8 cellular contexts compared by ENCODE assay signal in the genomic region with DNA sequence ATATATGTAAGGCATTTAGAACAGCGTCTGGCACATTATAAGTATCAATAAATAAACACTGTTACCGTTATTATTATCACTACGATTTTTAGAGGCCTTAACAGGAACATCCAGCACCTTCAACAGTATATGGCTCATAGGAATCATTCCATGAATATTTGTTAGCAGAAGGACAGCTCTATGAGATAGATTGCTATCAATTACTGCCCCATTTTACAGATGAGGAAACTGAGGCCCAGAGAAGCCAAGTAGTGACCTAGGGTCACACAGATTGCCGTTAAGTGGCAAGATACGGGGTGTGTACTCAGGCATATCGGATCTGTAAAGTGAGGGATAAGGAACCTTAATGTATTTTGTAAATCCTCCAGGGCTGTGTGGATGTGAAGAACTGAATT. TPM values are rescaled to one million over a fixed set of nuclear protein-coding genes. Genes with fewer than 3 reads are reported as not detected.
A peak's percentile ranks its signal among the peaks of the same experiment; 100 is the strongest.
DNase-seq lines count a peak whose midpoint lies in the region; ATAC-seq, FAIRE-seq and TF ChIP-seq lines count a peak whose summit lies in the region.

No MANE protein-coding gene starts in this region.

- H3K4me3 ChIP-seq in CD8-positive, alpha-beta T cell (ENCODE audit: low read depth, low read length): peak overlapping the region; percentile 72
- H3K4me3 ChIP-seq in PC-9 (peak overlapping the region; percentile 73; the same call in 1 of the 2 replicates), endothelial cell of umbilical vein (replicated peaks in 1 of 3; ENCODE audit: insufficient read depth in 1 of 3, low read depth in 1 of 3, low read length in 3 of 3) (peak overlapping the region in 2 of 3 experiments; percentile 49 to 90)

- peaks cover 28% of the 10 kb centered on the region for H3F3A ChIP-seq in PC-9 (ENCODE audit: insufficient read depth, low read depth)

- peak overlapping the region; percentile 11 for H3K27ac ChIP-seq in CD8-positive, alpha-beta T cell (ENCODE audit: low read depth, low read length)
- H3K27ac ChIP-seq in PC-9 (peak overlapping the region; percentile 46), endothelial cell of umbilical vein (ENCODE audit: insufficient read depth, low read depth, low read length) (no peak overlapping the region)

- no peaks in the 10 kb centered on the region for H3K9me1 ChIP-seq in endothelial cell of umbilical vein (replicated peaks; ENCODE audit: control insufficient read depth, extremely low read depth, insufficient read depth, low read length)

- H3K4me3 Mint-ChIP-seq in CD8-positive, alpha-beta T cell: peak overlapping the region; percentile 99
- peak overlapping the region; percentile 99 for H3K4me3 Mint-ChIP-seq in osteocyte (ENCODE audit: unreplicated experiment)

- H3K9me3 Mint-ChIP-seq in CD8-positive, alpha-beta T cell: no peaks in the 10 kb centered on the region
- H3K9me3 Mint-ChIP-seq in osteocyte (ENCODE audit: unreplicated experiment): no peaks in the 10 kb centered on the region

- H3K4me1 ChIP-seq in CD8-positive, alpha-beta T cell (ENCODE audit: insufficient read depth, low read length): peaks cover 27% of the 10 kb centered on the region
- H3K4me1 ChIP-seq in PC-9 (replicated peaks; ENCODE audit: insufficient read depth) (peaks cover 26% of the 10 kb centered on the region), endothelial cell of umbilical vein (ENCODE audit: control insufficient read depth, extremely low read depth, insufficient read depth, low read length) (peaks cover 15% of the 10 kb centered on the region)

- H3K27me3 Mint-ChIP-seq in CD8-positive, alpha-beta T cell (ENCODE audit: low read depth): no peaks in the 10 kb centered on the region
- H3K27me3 Mint-ChIP-seq in osteocyte (ENCODE audit: unreplicated experiment): peaks cover 2% of the 10 kb centered on the region

- CTCF ChIA-PET in CD8-positive, alpha-beta T cell (lab: Charles Lee): interaction anchor here (0.9 to 3.5 kb wide), 10 partner anchors 9 to 387 kb away, joined by 3 to 38 read pairs (median 4); partner anchors contain the start of gene RHOF
- CTCF ChIA-PET in PC-9 (lab: Charles Lee): interaction anchor here (0.5 to 2.3 kb wide), 4 partner anchors 47 to 447 kb away, joined by 3 to 18 read pairs (median 8); partner anchors contain the start of gene RHOF
- CTCF ChIA-PET in endothelial cell of umbilical vein (lab: Charles Lee): interaction anchor here (0.5 to 7.4 kb wide), 21 partner anchors 10 to 335 kb away, joined by 3 to 101 read pairs (median 3); partner anchors contain the start of gene RHOF

- no peak for TF ChIP-seq CTCF in CD8-positive, alpha-beta T cell (IDR thresholded peaks at IDR 0.05)
- TF ChIP-seq CTCF in PC-9 (conservative IDR thresholded peaks at IDR 0.05) (peak; percentile 60), endothelial cell of umbilical vein (IDR thresholded peaks at IDR 0.05; ENCODE audit: extremely low read depth in 1 of 2, insufficient read depth in 1 of 2, low read depth in 1 of 2, low read length in 2 of 2) (peak in 1 of 2 donors; percentile 34), osteocyte (IDR thresholded peaks at IDR 0.05) (no peak)

- H3K36me3 ChIP-seq in CD8-positive, alpha-beta T cell (ENCODE audit: insufficient read depth, low read length): no peaks in the 10 kb centered on the region
- H3K36me3 ChIP-seq in PC-9 (ENCODE audit: low read depth) (0 out of 2 replicates have a peak, but pooled peaks cover 4% of the 10 kb centered on the region), endothelial cell of umbilical vein (ENCODE audit: control insufficient read depth in 2 of 2, extremely low read depth in 1 of 2, insufficient read depth in 2 of 2, low read length in 2 of 2) (no peaks in the 10 kb centered on the region)

- no peaks in the 10 kb centered on the region for H3K9me3 ChIP-seq in CD8-positive, alpha-beta T cell (ENCODE audit: low read length)
- H3K9me3 ChIP-seq in PC-9 (ENCODE audit: insufficient read depth, low read depth) (no peaks in the 10 kb centered on the region), endothelial cell of umbilical vein (replicated peaks; ENCODE audit: control insufficient read depth, insufficient read depth, low read length) (no peaks in the 10 kb centered on the region)

- H3K4me2 ChIP-seq in PC-9: peak overlapping the region; percentile 90
- H3K4me2 ChIP-seq in endothelial cell of umbilical vein (ENCODE audit: insufficient read depth, low read length): peak overlapping the region; percentile 68

- H3K27me3 ChIP-seq in CD8-positive, alpha-beta T cell (ENCODE audit: insufficient read depth, low read length): no peaks in the 10 kb centered on the region
- H3K27me3 ChIP-seq in PC-9 (ENCODE audit: insufficient read depth, low read depth) (no peaks in the 10 kb centered on the region), endothelial cell of umbilical vein (ENCODE audit: control insufficient read depth in 2 of 2, insufficient read depth in 2 of 2, low read length in 2 of 2) (peaks cover 0 to 2% of the 10 kb centered on the region in 2 experiments)

- H2AFZ ChIP-seq in PC-9 (peak overlapping the region; percentile 62), endothelial cell of umbilical vein (ENCODE audit: low read depth, low read length) (peak overlapping the region; percentile 78)

- no peaks in the 10 kb centered on the region for H3K9me2 ChIP-seq in PC-9 (ENCODE audit: insufficient read depth)

- intact Hi-C loops in CD8-positive, alpha-beta T cell (cut with DNase I, micrococcal nuclease): loop anchor here (1.0 to 5.0 kb wide), 11 partner anchors 30 to 1176 kb away; partner anchors contain the start of genes CFAP251 (in 2 of the 2), DIABLO (in 1 of the 2), TMEM120B (in 1 of the 2) and UNC119B (in 1 of the 2)
- intact Hi-C loops in PC-9 (cut with micrococcal nuclease; ENCODE audit: unreplicated experiment) (loop anchor here (1.0 to 2.0 kb wide), 4 partner anchors 49 to 191 kb away; no protein-coding TSS in a partner anchor), endothelial cell of umbilical vein (cut with micrococcal nuclease) (loop anchor here (1.0 to 2.0 kb wide), 6 partner anchors 31 to 135 kb away; partner anchors contain the start of gene CFAP251)

- POLR2A ChIA-PET in CD8-positive, alpha-beta T cell (lab: Charles Lee): interaction anchor here (0.6 to 2.1 kb wide), 13 partner anchors 11 to 613 kb away, joined by 3 to 21 read pairs (median 3); partner anchors contain the start of genes DIABLO, RHOF, TMEM120B and ZCCHC8
- POLR2A ChIA-PET in PC-9 (lab: Charles Lee; ENCODE audit: unreplicated experiment): interaction anchor here (0.5 to 1.0 kb wide), 5 partner anchors 85 to 612 kb away, joined by 3 to 9 read pairs (median 3); partner anchors contain the start of gene CAMKK2
- POLR2A ChIA-PET in endothelial cell of umbilical vein (lab: Charles Lee): interaction anchor here (1.4 kb wide), 1 partner anchor 93 kb away, joined by 4 read pairs; no protein-coding TSS in a partner anchor

- no peak for TF ChIP-seq POLR2A in endothelial cell of umbilical vein (IDR thresholded peaks at IDR 0.05; ENCODE audit: low read depth, low read length)

- no peak for ATAC-seq in CD8-positive, alpha-beta T cell
- ATAC-seq in HG03460 (IDR thresholded peaks at IDR 0.05; ENCODE audit: unreplicated experiment): no peak

- H4K20me1 ChIP-seq in PC-9 (ENCODE audit: insufficient read depth): no peaks in the 10 kb centered on the region
- H4K20me1 ChIP-seq in endothelial cell of umbilical vein (replicated peaks; ENCODE audit: control insufficient read depth, extremely low read depth, insufficient read depth, low read length): no peaks in the 10 kb centered on the region

- dilution Hi-C loops in endothelial cell of umbilical vein (cut with MboI; ENCODE audit: extremely low pct_ligation_motif_present, low sequenced_read_pairs): no loop called here

- H3K9ac ChIP-seq in endothelial cell of umbilical vein (replicated peaks; ENCODE audit: extremely low read depth, insufficient read depth, low read length): peak overlapping the region; percentile 57

- BruUV-seq in PC-9 (replicated peaks; lab: Mats Ljungman, UMichigan): TSS peak; percentile 92
- TSS peak; percentile 95 for BruUV-seq in endothelial cell of umbilical vein (replicated peaks; lab: Mats Ljungman, UMichigan)

- no peak for DNase-seq in CD8-positive, alpha-beta T cell
- DNase-seq in PC-9 (no peak), endothelial cell of umbilical vein (ENCODE audit: low read depth, low spot score) (no peak), osteocyte (ENCODE audit: extremely low spot score, unreplicated experiment) (no peak), NCI-H187 (lab: John Stamatoyannopoulos, UW) (no peak), HPDE6-E6E7 (ENCODE audit: extremely low spot score) (no peak), NCI-H345 (lab: John Stamatoyannopoulos, UW) (no peak)

- H3K36me3 Mint-ChIP-seq in CD8-positive, alpha-beta T cell: peaks cover 15% of the 10 kb centered on the region
- peaks cover 1% of the 10 kb centered on the region for H3K36me3 Mint-ChIP-seq in osteocyte (ENCODE audit: unreplicated experiment)

- H3K27ac Mint-ChIP-seq in CD8-positive, alpha-beta T cell: peak overlapping the region; percentile 99
- H3K27ac Mint-ChIP-seq in osteocyte (ENCODE audit: unreplicated experiment): peak overlapping the region; percentile 100

- FAIRE-seq in endothelial cell of umbilical vein (lab: Jason Lieb, UNC): peak; percentile 62

- H3K79me2 ChIP-seq in PC-9 (ENCODE audit: low read depth) (peaks cover 33% of the 10 kb centered on the region), endothelial cell of umbilical vein (ENCODE audit: control insufficient read depth, insufficient read depth, low read length) (peaks cover 24% of the 10 kb centered on the region)

- H3K4me1 Mint-ChIP-seq in CD8-positive, alpha-beta T cell (ENCODE audit: low read depth): peaks cover 32% of the 10 kb centered on the region
- H3K4me1 Mint-ChIP-seq in osteocyte (ENCODE audit: unreplicated experiment): peaks cover 25% of the 10 kb centered on the region

RNA-seq across cellular contexts. Expression of gene PSMD9, which starts 0.5 kb away (rescaled TPM):
- total RNA-seq in CD8-positive, alpha-beta T cell: 10 to 100 TPM; 38.7 to 42.2 TPM
- 64.8 and 76.6 TPM in 2 replicates for total RNA-seq in PC-9 (2021)
- total RNA-seq in endothelial cell of umbilical vein: 64.6 and 69.2 TPM in 2 replicates
- 89.9 and 118 TPM in 2 replicates for polyA plus RNA-seq in endothelial cell of umbilical vein
- 112 and 135 TPM in 2 replicates for polyA plus RNA-seq in endothelial cell of umbilical vein (2011; cell fraction: cytosol; rRNA removed)
- 60.5 and 68.8 TPM in 2 replicates for polyA plus RNA-seq in endothelial cell of umbilical vein (2011; cell fraction: nucleus; rRNA removed)
- polyA plus RNA-seq in endothelial cell of umbilical vein (2012): 59.7 and 77.2 TPM in 2 replicates
- polyA minus RNA-seq in endothelial cell of umbilical vein: 57.3 and 58.4 TPM in 2 replicates
- 35.3 TPM for polyA minus RNA-seq in endothelial cell of umbilical vein (2011; cell fraction: cytosol; rRNA and poly(A)+ RNA removed)
- 20.8 and 27.4 TPM in 2 replicates for polyA minus RNA-seq in endothelial cell of umbilical vein (2011; cell fraction: nucleus; rRNA and poly(A)+ RNA removed)
- 58.0 and 63.5 TPM in 2 replicates for total RNA-seq in osteocyte

RNA-seq across cellular contexts. Expression of gene HPD, which starts 29.4 kb away (rescaled TPM):
- not detected for total RNA-seq in CD8-positive, alpha-beta T cell
- total RNA-seq in PC-9 (2021) (0.35 and 0.92 TPM in 2 replicates), endothelial cell of umbilical vein (not detected in 2 replicates), osteocyte (not detected in 2 replicates)
- not detected in 2 replicates for polyA plus RNA-seq in endothelial cell of umbilical vein
- polyA plus RNA-seq in endothelial cell of umbilical vein (2011; cell fraction: cytosol; rRNA removed): not detected in 2 replicates
- not detected in 2 replicates for polyA plus RNA-seq in endothelial cell of umbilical vein (2011; cell fraction: nucleus; rRNA removed)
- polyA plus RNA-seq in endothelial cell of umbilical vein (2012): not detected in 2 replicates
- polyA minus RNA-seq in endothelial cell of umbilical vein: not detected in 2 replicates
- polyA minus RNA-seq in endothelial cell of umbilical vein (2011; cell fraction: cytosol; rRNA and poly(A)+ RNA removed): 3.2 TPM
- polyA minus RNA-seq in endothelial cell of umbilical vein (2011; cell fraction: nucleus; rRNA and poly(A)+ RNA removed): not detected in 2 replicates

RNA-seq across cellular contexts. Expression of gene CFAP251, which starts 30.3 kb away (rescaled TPM):
- under 1 TPM; 0.33 to 0.68 TPM for total RNA-seq in CD8-positive, alpha-beta T cell
- total RNA-seq in PC-9 (2021) (3.7 and 4.3 TPM in 2 replicates), endothelial cell of umbilical vein (4.0 and 6.0 TPM in 2 replicates), osteocyte (2.4 and 2.6 TPM in 2 replicates)
- polyA plus RNA-seq in endothelial cell of umbilical vein: 3.0 and 3.3 TPM in 2 replicates
- polyA plus RNA-seq in endothelial cell of umbilical vein (2011; cell fraction: cytosol; rRNA removed): 1.4 and 1.7 TPM in 2 replicates
- polyA plus RNA-seq in endothelial cell of umbilical vein (2011; cell fraction: nucleus; rRNA removed): 6.4 and 6.5 TPM in 2 replicates
- 1.5 and 2.5 TPM in 2 replicates for polyA plus RNA-seq in endothelial cell of umbilical vein (2012)
- polyA minus RNA-seq in endothelial cell of umbilical vein: 3.4 and 5.2 TPM in 2 replicates
- polyA minus RNA-seq in endothelial cell of umbilical vein (2011; cell fraction: cytosol; rRNA and poly(A)+ RNA removed): 1.1 TPM
- 7.2 and 7.8 TPM in 2 replicates for polyA minus RNA-seq in endothelial cell of umbilical vein (2011; cell fraction: nucleus; rRNA and poly(A)+ RNA removed)
